12 cellular contexts compared by ENCODE assay signal in the genomic region with DNA sequence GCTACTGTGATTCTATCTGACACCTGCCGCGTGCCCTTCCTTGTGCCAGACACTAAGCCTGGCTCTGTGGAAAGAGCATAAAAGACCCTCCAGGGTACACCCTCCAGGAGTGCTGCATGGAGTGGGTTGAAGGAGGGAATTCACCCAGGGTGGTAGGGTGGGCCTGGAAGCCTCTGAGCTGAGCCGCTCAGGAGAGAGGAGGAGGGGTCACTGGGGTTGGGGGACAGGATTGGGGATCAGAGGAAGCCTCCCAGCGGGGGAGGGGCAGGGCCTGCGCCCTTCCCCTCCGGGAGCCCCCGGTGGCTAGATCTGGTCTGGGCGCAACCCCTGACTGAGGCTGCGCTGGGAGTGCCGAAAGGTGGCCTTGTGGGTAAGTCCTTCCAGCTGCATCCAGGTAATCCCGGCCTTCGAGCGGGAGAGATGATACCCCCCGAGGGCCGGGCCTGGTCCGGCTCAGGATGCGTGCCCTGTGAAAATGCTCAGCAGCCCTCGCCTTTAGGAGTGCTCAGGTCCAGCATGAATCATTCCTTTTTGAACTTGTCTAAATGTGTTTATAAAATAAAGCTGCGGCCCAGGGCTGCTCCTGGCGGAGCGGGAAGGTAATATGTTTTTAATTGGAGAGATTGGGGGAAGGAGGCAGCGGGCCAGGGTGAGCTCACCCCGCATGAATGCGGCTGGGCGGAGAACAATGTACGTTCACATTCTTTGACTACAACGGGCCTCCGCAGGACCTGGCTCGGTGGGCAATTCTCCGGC.
DNase-seq lines count a peak whose midpoint lies in the region; ATAC-seq and TF ChIP-seq lines count a peak whose summit lies in the region.
"Had no signal": no experiment of that assay in that cellular context is flagged by ENCODE, and none has a peak within 500 bp of the region (broad histone marks: within the 10 kb centered on the region; RNA-seq: fewer than 3 reads in every experiment).

No MANE protein-coding gene starts in this region.

- no peaks in the 10 kb centered on the region for H3K9me2 ChIP-seq in HCT116 (ENCODE audit: insufficient read depth)

- H4K20me1 ChIP-seq in HCT116 (ENCODE audit: insufficient read depth) (no peaks in the 10 kb centered on the region), smooth muscle cell (ENCODE audit: low read depth) (no peaks in the 10 kb centered on the region), osteoblast (ENCODE audit: insufficient read depth, low read length) (no peaks in the 10 kb centered on the region)

- no peak for TF ChIP-seq POLR2A in HCT116 (IDR thresholded peaks at IDR 0.05; ENCODE audit: borderline replicate concordance, extremely low read depth, insufficient read depth, insufficient read length)

- TF ChIP-seq CTCF in HCT116 (IDR thresholded peaks at IDR 0.05 in 2 of 3, conservative IDR thresholded peaks at IDR 0.05 in 1 of 3; ENCODE audit: borderline replicate concordance in 1 of 3, insufficient read depth in 1 of 3, low read depth in 2 of 3, low read length in 2 of 3) (no peak), cardiac fibroblast (IDR thresholded peaks at IDR 0.05; ENCODE audit: low read depth, low read length) (no peak), smooth muscle cell (IDR thresholded peaks at IDR 0.05; ENCODE audit: borderline replicate concordance, insufficient read depth, poor library complexity, severe bottlenecking) (no peak), osteoblast (IDR thresholded peaks at IDR 0.05; ENCODE audit: extremely low read depth, low read depth, low read length) (no peak)

- H3K79me2 ChIP-seq in HCT116 (ENCODE audit: insufficient read depth, low read length) (no peaks in the 10 kb centered on the region), smooth muscle cell (ENCODE audit: low read depth) (no peaks in the 10 kb centered on the region), osteoblast (ENCODE audit: insufficient read depth, low read length) (no peaks in the 10 kb centered on the region)

- H3F3A ChIP-seq in smooth muscle cell (ENCODE audit: low read depth): no peaks in the 10 kb centered on the region

- no peak for DNase-seq in HCT116 (ENCODE audit: low read depth, low spot score)
- peak; percentile 79 to 85 for DNase-seq in cardiac fibroblast (ENCODE audit: low read depth in 2 of 2)
- no peak for DNase-seq in smooth muscle cell (lab: John Stamatoyannopoulos, UW; ENCODE audit: unreplicated experiment)
- DNase-seq in globus pallidus (ENCODE audit: low spot score): no peak
- no peak for DNase-seq in osteoblast (ENCODE audit: insufficient read length, low spot score, missing footprints)
- no peak for DNase-seq in KG1 (lab: John Stamatoyannopoulos, UW)
- DNase-seq: activated CD8-positive, alpha-beta T cell treated with anti-CD3 and anti-CD28 coated beads, Interleukin-2, amount 10 ng/mL, durations not matched to agents 7 days and 5 days; DMS79 treated with DMSO at 0.1 percent for 48 hours; NCI-H1930 had no signal

- peak overlapping the region; percentile 64 for H2AFZ ChIP-seq in HCT116 (ENCODE audit: low read depth, low read length, poor library complexity, severe bottlenecking)
- H2AFZ ChIP-seq in smooth muscle cell (ENCODE audit: low read depth): peak overlapping the region; percentile 65
- no peak overlapping the region for H2AFZ ChIP-seq in osteoblast (ENCODE audit: low read length)

- H3K9ac ChIP-seq in HCT116 (ENCODE audit: low read length) (peak overlapping the region; percentile 14; the same call in 1 of the 2 replicates), iPS-20b (ENCODE audit: low read depth, low read length) (peak overlapping the region; percentile 60; the same call in 1 of the 2 replicates), smooth muscle cell (ENCODE audit: low read depth) (no peak overlapping the region)

- POLR2A ChIA-PET in HCT116 (lab: Charles Lee): no interaction called here

- WGBS in smooth muscle cell (ENCODE audit: low lambda C conversion rate): 27% methylated on average over 24 of the region's 30 CpGs

- no peak for TF ChIP-seq RAD21 in HCT116 (IDR thresholded peaks at IDR 0.05; ENCODE audit: low read depth)

- BruUV-seq in HCT116 (replicated peaks; lab: Mats Ljungman, UMichigan): no TSS peak

- 0 out of 4 replicates have a peak overlapping the region, but pooled peaks of 1 of the 2 experiments have one; percentile 6 for H3K4me3 ChIP-seq in HCT116 (replicated peaks in 1 of 2; ENCODE audit: low read depth in 1 of 2, low read length in 2 of 2)
- no peak overlapping the region for H3K4me3 ChIP-seq in cardiac fibroblast (replicated peaks in 1 of 2; ENCODE audit: low read depth in 2 of 2, low read length in 2 of 2)
- H3K4me3 ChIP-seq in iPS-20b (ENCODE audit: low read length): peak overlapping the region; percentile 43; the same call in 1 of the 2 replicates
- H3K4me3 ChIP-seq in smooth muscle cell: no peak overlapping the region
- H3K4me3 ChIP-seq in osteoblast (ENCODE audit: insufficient read depth, low read length): no peak overlapping the region

- ATAC-seq in HCT116 (peak; percentile 87), GM19351 (IDR thresholded peaks at IDR 0.05; ENCODE audit: unreplicated experiment) (no peak)
- ATAC-seq: activated CD8-positive, alpha-beta T cell treated with anti-CD3 and anti-CD28 coated beads, Interleukin-2, amount 10 ng/mL, durations not matched to agents 7 days and 5 days had no signal

- H3K9me3 ChIP-seq in HCT116 (ENCODE audit: control insufficient read depth in 1 of 2, insufficient read depth in 1 of 2, low read depth in 1 of 2, low read length in 2 of 2): no peaks in the 10 kb centered on the region
- H3K9me3 ChIP-seq in iPS-20b (ENCODE audit: insufficient read depth, low read depth, low read length): no peaks in the 10 kb centered on the region
- no peaks in the 10 kb centered on the region for H3K9me3 ChIP-seq in smooth muscle cell (replicated peaks; ENCODE audit: low read depth)
- H3K9me3 ChIP-seq in osteoblast (ENCODE audit: low read depth, low read length): no peaks in the 10 kb centered on the region
- H3K9me3 ChIP-seq: neutrophil had no signal

- peaks cover 3 to 14% of the 10 kb centered on the region in 2 experiments; a peak in 3 of 4 replicates for H3K4me1 ChIP-seq in HCT116 (ENCODE audit: control insufficient read depth in 1 of 2, insufficient read depth in 2 of 2, low read length in 2 of 2)
- peaks cover 10% of the 10 kb centered on the region; the same call in 1 of the 2 replicates for H3K4me1 ChIP-seq in iPS-20b (ENCODE audit: insufficient read depth, low read length)
- peaks cover 12% of the 10 kb centered on the region for H3K4me1 ChIP-seq in smooth muscle cell (ENCODE audit: low read depth)
- H3K4me1 ChIP-seq in osteoblast (ENCODE audit: insufficient read depth, low read length): no peaks in the 10 kb centered on the region

- H3K4me2 ChIP-seq in HCT116 (ENCODE audit: low read length) (peak overlapping the region; percentile 54), smooth muscle cell (peak overlapping the region; percentile 72), osteoblast (ENCODE audit: insufficient read depth, low read length) (no peak overlapping the region)

- H3K27me3 ChIP-seq in HCT116 (ENCODE audit: insufficient read depth, low read length) (no peaks in the 10 kb centered on the region), iPS-20b (ENCODE audit: insufficient read depth, low read length) (no peaks in the 10 kb centered on the region; the same call in 1 of the 2 replicates), smooth muscle cell (ENCODE audit: low read depth) (no peaks in the 10 kb centered on the region), osteoblast (ENCODE audit: insufficient read depth, low read length) (peaks cover 18% of the 10 kb centered on the region)
- H3K27me3 ChIP-seq: neutrophil had no signal

- intact Hi-C loops in HCT116 (cut with micrococcal nuclease): no loop called here

- H3K27ac ChIP-seq in HCT116 (ENCODE audit: low read depth, low read length): peak overlapping the region; percentile 21
- no peak overlapping the region for H3K27ac ChIP-seq in iPS-20b (ENCODE audit: low read length)
- no peak overlapping the region for H3K27ac ChIP-seq in smooth muscle cell (ENCODE audit: low read depth)
- no peak overlapping the region for H3K27ac ChIP-seq in osteoblast (ENCODE audit: low read depth, low read length)
- H3K27ac ChIP-seq: neutrophil had no signal

- RAD21 ChIA-PET in HCT116 (lab: Charles Lee; ENCODE audit: low non-redundant PET in 1 of 2, low total read pairs in 2 of 2, uncharacterized antibody in 2 of 2, unreplicated experiment in 2 of 2): no interaction called here

- CTCF ChIA-PET in HCT116 (lab: Charles Lee): interaction anchor here (0.9 kb wide), 1 partner anchor 90 kb away, joined by 3 read pairs; no protein-coding TSS in a partner anchor

- H3K36me3 ChIP-seq in HCT116 (ENCODE audit: control insufficient read depth in 1 of 2, insufficient read depth in 2 of 2, low read length in 2 of 2) (no peaks in the 10 kb centered on the region), iPS-20b (ENCODE audit: insufficient read depth, low read depth, low read length) (no peaks in the 10 kb centered on the region), smooth muscle cell (ENCODE audit: low read depth) (no peaks in the 10 kb centered on the region), osteoblast (ENCODE audit: insufficient read depth, low read length) (no peaks in the 10 kb centered on the region)
- H3K36me3 ChIP-seq: neutrophil had no signal

TF ChIP-seq in HCT116, 20 proteins besides CTCF, POLR2A, EP300 and RAD21:
- TF ChIP-seq ZFX (IDR thresholded peaks at IDR 0.05) (peak; percentile 28; the same call in 1 of the 2 replicates), SP1 (IDR thresholded peaks at IDR 0.05; ENCODE audit: low read depth) (no peak)

Comparison
In these comparisons a context has a peak if more than half of its experiments do, and no peak if none do; other contexts are left out.
1. DNase-seq: peak in cardiac fibroblast (2 of 2); none in HCT116 (single experiment), smooth muscle cell (single experiment), globus pallidus (single experiment), osteoblast (single experiment) and KG1 (single experiment).